ENCODE assay signal across 28 cellular contexts in the genomic region with DNA sequence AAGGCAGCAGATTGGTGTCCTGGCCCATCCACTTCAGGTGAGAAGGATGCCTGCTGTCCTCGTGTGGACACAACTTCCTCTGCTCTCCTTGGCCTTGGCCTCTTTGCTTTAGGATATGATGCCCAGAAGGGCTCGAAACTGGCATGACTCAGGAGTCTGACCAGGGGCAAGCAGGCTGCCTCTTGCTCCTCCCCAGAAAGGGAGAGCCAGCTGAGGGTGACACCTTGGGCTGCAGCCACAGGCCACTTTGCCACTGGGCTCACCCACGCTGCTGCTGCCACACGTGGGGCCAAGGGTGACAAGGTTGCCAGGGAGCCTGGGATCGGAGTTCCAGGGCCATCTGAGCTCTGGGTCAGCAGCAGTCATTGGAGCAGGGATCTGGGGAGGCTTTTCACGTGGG.
"Had no signal": no experiment of that assay in that cellular context is flagged by ENCODE, and none has a peak within 500 bp of the region (broad histone marks: within the 10 kb centered on the region; RNA-seq: fewer than 3 reads in every experiment).

No MANE protein-coding gene starts in this region.

- H3K4me3 ChIP-seq: hepatocyte, ovary, psoas muscle, smooth muscle cell, suprapubic skin, upper lobe of right lung had no signal

- H3K27ac ChIP-seq: hepatocyte, ovary, psoas muscle, suprapubic skin, upper lobe of right lung had no signal

- H3K27ac Mint-ChIP-seq: activated CD4-positive, alpha-beta T cell treated with anti-CD3 and anti-CD28 coated beads for 36 hours; activated naive CD8-positive, alpha-beta T cell treated with anti-CD3 and anti-CD28 coated beads for 36 hours; activated T-cell treated with anti-CD3 and anti-CD28 coated beads, Interleukin-2, amount 50 U/mL, for 72 hours; nephron; stimulated activated memory B cell treated with anti-CD40 and anti-IgM and Interleukin-4, amounts not matched to agents 10 μg/mL and 1 μg/mL and 100 μg/mL, for 72 hours; stimulated activated naive CD8-positive, alpha-beta T cell treated with anti-CD3 and anti-CD28 coated beads, Interleukin-15, amount 100 ng/mL, for 72 hours; T-cell; T-helper 2 cell treated with Interferon-gamma antibody and Interleukin-4, amounts not matched to agents 5 μg/mL and 100 μg/mL, for 36 hours had no signal

- H3K27me3 ChIP-seq: hepatocyte, ovary, suprapubic skin, upper lobe of right lung had no signal

- H3K36me3 Mint-ChIP-seq: activated naive CD8-positive, alpha-beta T cell treated with anti-CD3 and anti-CD28 coated beads for 36 hours; stimulated activated memory B cell treated with anti-CD40 and anti-IgM and Interleukin-4, amounts not matched to agents 10 μg/mL and 1 μg/mL and 100 μg/mL, for 72 hours; T-cell had no signal

- H3K9me3 Mint-ChIP-seq: activated naive CD8-positive, alpha-beta T cell treated with anti-CD3 and anti-CD28 coated beads for 36 hours; nephron; stimulated activated memory B cell treated with anti-CD40 and anti-IgM and Interleukin-4, amounts not matched to agents 10 μg/mL and 1 μg/mL and 100 μg/mL, for 72 hours; stimulated activated naive CD8-positive, alpha-beta T cell treated with anti-CD3 and anti-CD28 coated beads, Interleukin-15, amount 100 ng/mL, for 72 hours; T-cell; T-helper 2 cell treated with Interferon-gamma antibody and Interleukin-4, amounts not matched to agents 5 μg/mL and 100 μg/mL, for 36 hours had no signal

- DNase-seq: activated CD4-positive, alpha-beta T cell treated with anti-CD3 and anti-CD28 coated beads for 36 hours; activated CD4-positive, alpha-beta T cell treated with anti-CD3 and anti-CD28 coated beads, Interleukin-2, amount 50 U/mL, for 4 hours; activated CD4-positive, CD25-positive, alpha-beta regulatory T cell; activated effector memory CD4-positive, alpha-beta T cell treated with Interleukin-2 at 50 U/mL for 16 hours; activated naive CD4-positive, alpha-beta T cell treated with Interleukin-2 at 50 U/mL for 16 hours; activated naive CD8-positive, alpha-beta T cell treated with anti-CD3 and anti-CD28 coated beads for 36 hours; activated T-cell treated with anti-CD3 and anti-CD28 coated beads for 4 hours; activated T-cell treated with anti-CD3 and anti-CD28 coated beads, Interleukin-2, amount 50 U/mL, for 72 hours; central memory CD4-positive, alpha-beta T cell; glutamatergic neuron; islet precursor cell; mammary epithelial cell; ovary; psoas muscle; stimulated activated CD4-positive, alpha-beta T cell treated with anti-CD3 and anti-CD28 coated beads, Interleukin-1b, Interleukin-23, amount 100 ng/mL, for 48 hours; stimulated activated CD4-positive, alpha-beta T cell treated with anti-CD3 and anti-CD28 coated beads, Interleukin-4, amount 100 ng/mL, for 4 hours; stimulated activated CD8-positive, alpha-beta memory T cell treated with anti-CD3 and anti-CD28 coated beads, Interleukin-4, amount 100 ng/mL, for 48 hours; stimulated activated naive CD8-positive, alpha-beta T cell treated with anti-CD3 and anti-CD28 coated beads, Interleukin-15, amount 100 ng/mL, for 72 hours; T-cell; upper lobe of right lung had no signal

- ATAC-seq: activated CD4-positive, alpha-beta T cell treated with anti-CD3 and anti-CD28 coated beads for 36 hours; activated T-cell treated with anti-CD3 and anti-CD28 coated beads, Interleukin-2, amount 50 U/mL, for 72 hours; esophagus mucosa; psoas muscle; SK-N-SH treated with all-trans-retinoic acid at 6 μM for 48 hours; stimulated activated memory B cell treated with anti-CD40 and anti-IgM and Interleukin-4, amounts not matched to agents 10 μg/mL and 1 μg/mL and 100 μg/mL, for 72 hours; stimulated activated naive CD8-positive, alpha-beta T cell treated with anti-CD3 and anti-CD28 coated beads, Interleukin-15, amount 100 ng/mL, for 72 hours; T-cell; upper lobe of right lung had no signal

- H3K27me3 Mint-ChIP-seq: activated CD4-positive, alpha-beta T cell treated with anti-CD3 and anti-CD28 coated beads for 36 hours; activated naive CD8-positive, alpha-beta T cell treated with anti-CD3 and anti-CD28 coated beads for 36 hours had no signal

- H3K4me3 Mint-ChIP-seq: activated CD4-positive, alpha-beta T cell treated with anti-CD3 and anti-CD28 coated beads for 36 hours; activated naive CD8-positive, alpha-beta T cell treated with anti-CD3 and anti-CD28 coated beads for 36 hours; activated T-cell treated with anti-CD3 and anti-CD28 coated beads, Interleukin-2, amount 50 U/mL, for 72 hours; nephron; stimulated activated memory B cell treated with anti-CD40 and anti-IgM and Interleukin-4, amounts not matched to agents 10 μg/mL and 1 μg/mL and 100 μg/mL, for 72 hours; stimulated activated naive CD8-positive, alpha-beta T cell treated with anti-CD3 and anti-CD28 coated beads, Interleukin-15, amount 100 ng/mL, for 72 hours; T-cell; T-helper 2 cell treated with Interferon-gamma antibody and Interleukin-4, amounts not matched to agents 5 μg/mL and 100 μg/mL, for 36 hours had no signal

- H3K9me3 ChIP-seq: ovary, psoas muscle, suprapubic skin, upper lobe of right lung had no signal

- H3K4me1 Mint-ChIP-seq: activated CD4-positive, alpha-beta T cell treated with anti-CD3 and anti-CD28 coated beads for 36 hours; activated naive CD8-positive, alpha-beta T cell treated with anti-CD3 and anti-CD28 coated beads for 36 hours; stimulated activated memory B cell treated with anti-CD40 and anti-IgM and Interleukin-4, amounts not matched to agents 10 μg/mL and 1 μg/mL and 100 μg/mL, for 72 hours; stimulated activated naive CD8-positive, alpha-beta T cell treated with anti-CD3 and anti-CD28 coated beads, Interleukin-15, amount 100 ng/mL, for 72 hours; T-cell had no signal

- H3K36me3 ChIP-seq: ovary, suprapubic skin, upper lobe of right lung had no signal
